Comparison of ENCODE assay signal across 14 cellular contexts in genomic region chr1:110151175-110151715, GRCh38. TPM values are rescaled to one million over a fixed set of nuclear protein-coding genes. Genes with fewer than 3 reads are reported as not detected.
DNase-seq lines count a peak whose midpoint lies in the region; ATAC-seq and TF ChIP-seq lines count a peak whose summit lies in the region.
"Had no signal": no experiment of that assay in that cellular context is flagged by ENCODE, and none has a peak within 500 bp of the region (broad histone marks: within the 10 kb centered on the region; RNA-seq: fewer than 3 reads in every experiment).

No MANE protein-coding gene starts in this region.

- H3K27ac ChIP-seq in H9 (ENCODE audit: insufficient read length, low read depth, low read length) (no peak overlapping the region), hepatocyte (no peak overlapping the region), skin epidermis (peak overlapping the region in 2 of 21 experiments; percentile 12 to 14)
- H3K27ac ChIP-seq: left lung had no signal

- H2BK12ac ChIP-seq in H9 (ENCODE audit: insufficient read length, low read depth, low read length), result no peak overlapping the region

- H3K9me3 ChIP-seq in H9 (ENCODE audit: control insufficient read depth, low read depth, low read length), result no peaks in the 10 kb centered on the region
- H3K9me3 ChIP-seq in hepatocyte (ENCODE audit: low read depth), result no peaks in the 10 kb centered on the region
- H3K9me3 ChIP-seq: left lung had no signal

- peaks cover 13% of the 10 kb centered on the region for H3K23me2 ChIP-seq in H9 (ENCODE audit: insufficient read length, low read depth, low read length, poor library complexity, severe bottlenecking)

- no peak overlapping the region for H4K5ac ChIP-seq in H9 (ENCODE audit: insufficient read length, low read depth, low read length)

- H3K27ac Mint-ChIP-seq in H9, result no peak overlapping the region
- H3K27ac Mint-ChIP-seq in WTC11, result no peak overlapping the region
- H3K27ac Mint-ChIP-seq in stimulated activated memory B cell treated with anti-CD40 and anti-IgM and Interleukin-4, amounts not matched to agents 10 μg/mL and 1 μg/mL and 100 μg/mL, for 72 hours, result no peak overlapping the region

- POLR2A ChIA-PET in WTC11 (lab: Charles Lee), result interaction anchor here (0.5 kb wide), 1 partner anchor 820 kb away, joined by 3 read pairs; no protein-coding TSS in a partner anchor

- no CpG with 5 or more reads among the region's 37 CpGs for WGBS in H9 (ENCODE audit: extremely low coverage, insufficient read length, low lambda C conversion rate)
- WGBS in hepatocyte (ENCODE audit: low lambda C conversion rate, missing lambda C conversion rate), result 19% methylated on average over 37 of the region's 37 CpGs

- peaks cover 38% of the 10 kb centered on the region for H3K27me3 ChIP-seq in H9 (ENCODE audit: insufficient read depth, low read length)
- peaks cover 92% of the 10 kb centered on the region for H3K27me3 ChIP-seq in hepatocyte

- H4K20me1 ChIP-seq in H9 (ENCODE audit: control insufficient read depth, insufficient read depth, insufficient read length), result peaks cover 3% of the 10 kb centered on the region
- H4K20me1 ChIP-seq in hepatocyte (ENCODE audit: insufficient read depth, poor library complexity, severe bottlenecking), result no peaks in the 10 kb centered on the region

- no peak overlapping the region for H3K4me3 ChIP-seq in hepatocyte
- peak overlapping the region in 6 of 7 experiments; percentile 2 to 45 (median 22) for H3K4me3 ChIP-seq in skin epidermis
- H3K4me3 ChIP-seq: left lung had no signal

- H3K18ac ChIP-seq in H9 (ENCODE audit: insufficient read length, low read depth, low read length), result no peak overlapping the region

- no peaks in the 10 kb centered on the region for H3K36me3 ChIP-seq in hepatocyte (replicated peaks; ENCODE audit: insufficient read depth, low read depth)
- H3K36me3 ChIP-seq: left lung had no signal

- H2AFZ ChIP-seq in H9 (ENCODE audit: low read length) (no peak overlapping the region), hepatocyte (no peak overlapping the region)

- H2BK20ac ChIP-seq in H9 (ENCODE audit: low read depth, low read length, poor library complexity, severe bottlenecking), result no peak overlapping the region

- no peak overlapping the region for H2AK5ac ChIP-seq in H9 (ENCODE audit: insufficient read length, low read length)

- no peak overlapping the region for H2BK120ac ChIP-seq in H9 (ENCODE audit: low read depth, low read length, poor library complexity, severe bottlenecking)

- H3K9me3 Mint-ChIP-seq in H9 (no peaks in the 10 kb centered on the region; a peak in 2 of 5 replicates), WTC11 (no peaks in the 10 kb centered on the region)
- H3K9me3 Mint-ChIP-seq in stimulated activated memory B cell treated with anti-CD40 and anti-IgM and Interleukin-4, amounts not matched to agents 10 μg/mL and 1 μg/mL and 100 μg/mL, for 72 hours, result no peaks in the 10 kb centered on the region

- no peak overlapping the region for H3K56ac ChIP-seq in H9 (ENCODE audit: insufficient read length, low read depth, low read length)

- CTCF ChIA-PET in WTC11 (lab: Charles Lee), result interaction anchor here (1.0 to 2.9 kb wide), 20 partner anchors 9 to 344 kb away, joined by 3 to 17 read pairs (median 4); partner anchors contain the start of genes ALX3 and RBM15

- no peaks in the 10 kb centered on the region for H3K79me1 ChIP-seq in H9 (ENCODE audit: insufficient read depth, low read depth, low read length, poor library complexity, severe bottlenecking)

- H3K9me2 ChIP-seq in hepatocyte (replicated peaks; ENCODE audit: insufficient read depth), result no peaks in the 10 kb centered on the region

- H3K36me3 Mint-ChIP-seq in H9 (ENCODE audit: insufficient read depth in 1 of 3, low read depth in 3 of 3) (0 out of 7 replicates have a peak, but pooled peaks cover 0 to 1% (median 0%) of the 10 kb centered on the region in 3 experiments), WTC11 (no peaks in the 10 kb centered on the region)
- no peaks in the 10 kb centered on the region for H3K36me3 Mint-ChIP-seq in stimulated activated memory B cell treated with anti-CD40 and anti-IgM and Interleukin-4, amounts not matched to agents 10 μg/mL and 1 μg/mL and 100 μg/mL, for 72 hours

- H3T11ph ChIP-seq in H9 (ENCODE audit: low read length), result no peak overlapping the region

- peaks cover 54% of the 10 kb centered on the region for H3K27me3 Mint-ChIP-seq in H9 (ENCODE audit: low read depth)
- peaks cover 52% of the 10 kb centered on the region for H3K27me3 Mint-ChIP-seq in WTC11 (ENCODE audit: low read depth)
- H3K27me3 Mint-ChIP-seq in stimulated activated memory B cell treated with anti-CD40 and anti-IgM and Interleukin-4, amounts not matched to agents 10 μg/mL and 1 μg/mL and 100 μg/mL, for 72 hours, result peaks cover 43% of the 10 kb centered on the region

- no peak overlapping the region for H3K14ac ChIP-seq in H9 (ENCODE audit: insufficient read depth, low read length)

- no peak overlapping the region for H4K91ac ChIP-seq in H9 (ENCODE audit: insufficient read length, low read depth, low read length)

- H3K4ac ChIP-seq in H9 (ENCODE audit: low read depth, low read length), result no peak overlapping the region

- H2BK5ac ChIP-seq in H9 (ENCODE audit: insufficient read length, low read length), result no peak overlapping the region

- no peak overlapping the region for H3K23ac ChIP-seq in H9 (ENCODE audit: insufficient read length, low read depth, low read length)

- no peak overlapping the region for H2BK15ac ChIP-seq in H9 (ENCODE audit: low read depth, low read length)

- H3K4me2 ChIP-seq in H9 (ENCODE audit: insufficient read depth, insufficient read length, low read length) (peak overlapping the region; percentile 78), hepatocyte (peak overlapping the region; percentile 80)

- DNase-seq in H9 (peak; percentile 35), WTC11 (ENCODE audit: low spot score) (no peak), hepatocyte (ENCODE audit: low spot score) (no peak), inferior parietal cortex (ENCODE audit: extremely low spot score) (no peak), AML-193 (lab: John Stamatoyannopoulos, UW) (no peak)
- DNase-seq: activated CD4-positive, alpha-beta T cell treated with anti-CD3 and anti-CD28 coated beads for 1 hour; DMS 273 treated with DMSO at 0.1 percent for 48 hours; left lung; NCI-H1092 had no signal

- H3K9ac ChIP-seq in H9 (ENCODE audit: extremely low read depth, insufficient read length, low read length), result no peak overlapping the region

- H3K4me3 Mint-ChIP-seq in H9 (peak overlapping the region; percentile 38 to 67), WTC11 (peak overlapping the region; percentile 60)
- H3K4me3 Mint-ChIP-seq in stimulated activated memory B cell treated with anti-CD40 and anti-IgM and Interleukin-4, amounts not matched to agents 10 μg/mL and 1 μg/mL and 100 μg/mL, for 72 hours, result no peak overlapping the region

- H3K4me1 ChIP-seq in H9 (ENCODE audit: insufficient read depth, low read length) (no peaks in the 10 kb centered on the region), hepatocyte (ENCODE audit: insufficient read depth) (peaks cover 6% of the 10 kb centered on the region)

- TF ChIP-seq CTCF in H9 (conservative IDR thresholded peaks at IDR 0.05) (no peak), WTC11 (IDR thresholded peaks at IDR 0.05) (no peak), hepatocyte (IDR thresholded peaks at IDR 0.05; ENCODE audit: poor library complexity) (no peak)

- no peak overlapping the region for H4K8ac ChIP-seq in H9 (replicated peaks; ENCODE audit: insufficient read length, low read depth, low read length)

- ATAC-seq in WTC11, result peak; percentile 14
- no peak for ATAC-seq in stimulated activated memory B cell treated with anti-CD40 and anti-IgM and Interleukin-4, amounts not matched to agents 10 μg/mL and 1 μg/mL and 100 μg/mL, for 72 hours

- no peaks in the 10 kb centered on the region for H3K79me2 ChIP-seq in H9 (ENCODE audit: insufficient read depth, low read length)
- no peaks in the 10 kb centered on the region for H3K79me2 ChIP-seq in hepatocyte

- peaks cover 5 to 12% of the 10 kb centered on the region in 2 experiments; a peak in 3 of 4 replicates for H3K4me1 Mint-ChIP-seq in H9
- peaks cover 6% of the 10 kb centered on the region for H3K4me1 Mint-ChIP-seq in WTC11
- H3K4me1 Mint-ChIP-seq in stimulated activated memory B cell treated with anti-CD40 and anti-IgM and Interleukin-4, amounts not matched to agents 10 μg/mL and 1 μg/mL and 100 μg/mL, for 72 hours, result no peaks in the 10 kb centered on the region

TF ChIP-seq in WTC11, 78 proteins besides CTCF, POLR2A, EP300 and RAD21:
- TF ChIP-seq ZNF138 (CRISPR knock-in tag; conservative IDR thresholded peaks at IDR 0.05) (no peak), ETV6 (CRISPR knock-in tag; IDR thresholded peaks at IDR 0.05) (no peak), CREM (CRISPR knock-in tag; IDR thresholded peaks at IDR 0.05) (no peak), NFATC4 (CRISPR knock-in tag; IDR thresholded peaks at IDR 0.05) (no peak), CBFB (CRISPR knock-in tag; IDR thresholded peaks at IDR 0.05; ENCODE audit: low read depth) (no peak), NFE2L1 (CRISPR knock-in tag; IDR thresholded peaks at IDR 0.05) (no peak), FOXJ3 (CRISPR knock-in tag; IDR thresholded peaks at IDR 0.05; ENCODE audit: borderline replicate concordance) (no peak), ZNF396 (CRISPR knock-in tag; IDR thresholded peaks at IDR 0.05; ENCODE audit: borderline replicate concordance) (no peak)
- TF ChIP-seq, protein P1, sequence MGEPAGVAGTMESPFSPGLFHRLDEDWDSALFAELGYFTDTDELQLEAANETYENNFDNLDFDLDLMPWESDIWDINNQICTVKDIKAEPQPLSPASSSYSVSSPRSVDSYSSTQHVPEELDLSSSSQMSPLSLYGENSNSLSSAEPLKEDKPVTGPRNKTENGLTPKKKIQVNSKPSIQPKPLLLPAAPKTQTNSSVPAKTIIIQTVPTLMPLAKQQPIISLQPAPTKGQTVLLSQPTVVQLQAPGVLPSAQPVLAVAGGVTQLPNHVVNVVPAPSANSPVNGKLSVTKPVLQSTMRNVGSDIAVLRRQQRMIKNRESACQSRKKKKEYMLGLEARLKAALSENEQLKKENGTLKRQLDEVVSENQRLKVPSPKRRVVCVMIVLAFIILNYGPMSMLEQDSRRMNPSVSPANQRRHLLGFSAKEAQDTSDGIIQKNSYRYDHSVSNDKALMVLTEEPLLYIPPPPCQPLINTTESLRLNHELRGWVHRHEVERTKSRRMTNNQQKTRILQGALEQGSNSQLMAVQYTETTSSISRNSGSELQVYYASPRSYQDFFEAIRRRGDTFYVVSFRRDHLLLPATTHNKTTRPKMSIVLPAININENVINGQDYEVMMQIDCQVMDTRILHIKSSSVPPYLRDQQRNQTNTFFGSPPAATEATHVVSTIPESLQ (CRISPR knock-in tag; IDR thresholded peaks at IDR 0.05), result no peak

RNA-seq across cellular contexts. Expression of gene SLC6A17, which starts 1.0 kb away (rescaled TPM):
- total RNA-seq in H9 (2021) (0.17 and 0.46 TPM in 2 replicates), WTC11 (2021) (0.09 to 0.24 TPM (median 0.16 TPM) in 3 replicates), hepatocyte (0.04 and 0.63 TPM in 2 replicates)
- polyA plus RNA-seq in hepatocyte, result 0.17 and 0.36 TPM in 2 replicates
- total RNA-seq: HT1080 had no signal

RNA-seq across cellular contexts. Expression of gene UBL4B, which starts 39.0 kb away (rescaled TPM):
- total RNA-seq in H9 (2021) (not detected in 2 replicates), WTC11 (2021) (0.11 TPM in 1 of 3 replicates, not detected in the others), hepatocyte (not detected in 2 replicates)
- not detected in 2 replicates for polyA plus RNA-seq in hepatocyte
- total RNA-seq: H4, HT1080, left lung, SK-MEL-5 had no signal

RNA-seq across cellular contexts. Expression of gene KCNC4, which starts 58.9 kb away (rescaled TPM):
- total RNA-seq in H9 (2021), result 8.4 and 8.9 TPM in 2 replicates
- 19.9 to 21.9 TPM (median 21.9 TPM) in 3 replicates for total RNA-seq in WTC11 (2021)
- 1.3 and 2.1 TPM in 2 replicates for total RNA-seq in hepatocyte
- polyA plus RNA-seq in hepatocyte, result 4.6 and 4.8 TPM in 2 replicates
